ENCODE assay signal across 1 cellular context in the genomic region with DNA sequence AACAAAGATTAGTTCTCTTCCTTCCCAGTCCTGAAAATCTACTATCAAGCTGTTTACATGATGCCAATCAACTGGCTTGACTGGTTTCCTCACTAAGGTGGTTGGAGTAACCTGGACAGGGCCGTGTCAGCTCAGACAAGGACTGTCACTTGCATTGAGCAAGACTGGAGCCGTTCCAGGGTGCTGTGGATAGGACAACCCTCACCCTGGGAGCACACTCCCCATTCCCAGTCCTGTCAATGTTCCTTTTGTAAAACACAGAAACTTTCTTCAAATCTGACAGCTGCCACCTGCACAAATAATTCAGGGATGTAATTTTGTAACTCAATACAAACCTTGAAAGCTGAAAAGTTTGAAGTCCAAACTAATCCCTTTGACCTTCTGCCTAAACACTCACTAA.
TF ChIP-seq lines count a peak whose summit lies in the region.

No MANE protein-coding gene starts in this region.

TF ChIP-seq in WTC11, 78 proteins besides CTCF, POLR2A, EP300 and RAD21:
- TF ChIP-seq ZNF219 (CRISPR knock-in tag; IDR thresholded peaks at IDR 0.05; ENCODE audit: borderline replicate concordance) (no peak), RORB (CRISPR knock-in tag; IDR thresholded peaks at IDR 0.05) (no peak), FOXP1 (CRISPR knock-in tag; IDR thresholded peaks at IDR 0.05; ENCODE audit: borderline replicate concordance) (no peak), CREB1 (CRISPR knock-in tag; IDR thresholded peaks at IDR 0.05) (no peak), OVOL2 (CRISPR knock-in tag; IDR thresholded peaks at IDR 0.05; ENCODE audit: borderline replicate concordance) (no peak), NFATC4 (CRISPR knock-in tag; IDR thresholded peaks at IDR 0.05) (no peak), EMX1 (CRISPR knock-in tag; IDR thresholded peaks at IDR 0.05) (no peak), NR3C1 (CRISPR knock-in tag; conservative IDR thresholded peaks at IDR 0.05; ENCODE audit: low read depth) (no peak)
- TF ChIP-seq, protein P1, sequence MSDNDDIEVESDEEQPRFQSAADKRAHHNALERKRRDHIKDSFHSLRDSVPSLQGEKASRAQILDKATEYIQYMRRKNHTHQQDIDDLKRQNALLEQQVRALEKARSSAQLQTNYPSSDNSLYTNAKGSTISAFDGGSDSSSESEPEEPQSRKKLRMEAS (CRISPR knock-in tag; IDR thresholded peaks at IDR 0.05), result no peak
- TF ChIP-seq, protein P2, sequence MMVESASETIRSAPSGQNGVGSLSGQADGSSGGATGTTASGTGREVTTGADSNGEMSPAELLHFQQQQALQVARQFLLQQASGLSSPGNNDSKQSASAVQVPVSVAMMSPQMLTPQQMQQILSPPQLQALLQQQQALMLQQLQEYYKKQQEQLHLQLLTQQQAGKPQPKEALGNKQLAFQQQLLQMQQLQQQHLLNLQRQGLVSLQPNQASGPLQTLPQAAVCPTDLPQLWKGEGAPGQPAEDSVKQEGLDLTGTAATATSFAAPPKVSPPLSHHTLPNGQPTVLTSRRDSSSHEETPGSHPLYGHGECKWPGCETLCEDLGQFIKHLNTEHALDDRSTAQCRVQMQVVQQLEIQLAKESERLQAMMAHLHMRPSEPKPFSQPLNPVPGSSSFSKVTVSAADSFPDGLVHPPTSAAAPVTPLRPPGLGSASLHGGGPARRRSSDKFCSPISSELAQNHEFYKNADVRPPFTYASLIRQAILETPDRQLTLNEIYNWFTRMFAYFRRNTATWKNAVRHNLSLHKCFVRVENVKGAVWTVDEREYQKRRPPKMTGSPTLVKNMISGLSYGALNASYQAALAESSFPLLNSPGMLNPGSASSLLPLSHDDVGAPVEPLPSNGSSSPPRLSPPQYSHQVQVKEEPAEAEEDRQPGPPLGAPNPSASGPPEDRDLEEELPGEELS (CRISPR knock-in tag; IDR thresholded peaks at IDR 0.05), result no peak
- TF ChIP-seq, protein P3, sequence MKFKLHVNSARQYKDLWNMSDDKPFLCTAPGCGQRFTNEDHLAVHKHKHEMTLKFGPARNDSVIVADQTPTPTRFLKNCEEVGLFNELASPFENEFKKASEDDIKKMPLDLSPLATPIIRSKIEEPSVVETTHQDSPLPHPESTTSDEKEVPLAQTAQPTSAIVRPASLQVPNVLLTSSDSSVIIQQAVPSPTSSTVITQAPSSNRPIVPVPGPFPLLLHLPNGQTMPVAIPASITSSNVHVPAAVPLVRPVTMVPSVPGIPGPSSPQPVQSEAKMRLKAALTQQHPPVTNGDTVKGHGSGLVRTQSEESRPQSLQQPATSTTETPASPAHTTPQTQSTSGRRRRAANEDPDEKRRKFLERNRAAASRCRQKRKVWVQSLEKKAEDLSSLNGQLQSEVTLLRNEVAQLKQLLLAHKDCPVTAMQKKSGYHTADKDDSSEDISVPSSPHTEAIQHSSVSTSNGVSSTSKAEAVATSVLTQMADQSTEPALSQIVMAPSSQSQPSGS (CRISPR knock-in tag; IDR thresholded peaks at IDR 0.05; ENCODE audit: borderline replicate concordance, low read depth), result no peak
- TF ChIP-seq, protein P4, sequence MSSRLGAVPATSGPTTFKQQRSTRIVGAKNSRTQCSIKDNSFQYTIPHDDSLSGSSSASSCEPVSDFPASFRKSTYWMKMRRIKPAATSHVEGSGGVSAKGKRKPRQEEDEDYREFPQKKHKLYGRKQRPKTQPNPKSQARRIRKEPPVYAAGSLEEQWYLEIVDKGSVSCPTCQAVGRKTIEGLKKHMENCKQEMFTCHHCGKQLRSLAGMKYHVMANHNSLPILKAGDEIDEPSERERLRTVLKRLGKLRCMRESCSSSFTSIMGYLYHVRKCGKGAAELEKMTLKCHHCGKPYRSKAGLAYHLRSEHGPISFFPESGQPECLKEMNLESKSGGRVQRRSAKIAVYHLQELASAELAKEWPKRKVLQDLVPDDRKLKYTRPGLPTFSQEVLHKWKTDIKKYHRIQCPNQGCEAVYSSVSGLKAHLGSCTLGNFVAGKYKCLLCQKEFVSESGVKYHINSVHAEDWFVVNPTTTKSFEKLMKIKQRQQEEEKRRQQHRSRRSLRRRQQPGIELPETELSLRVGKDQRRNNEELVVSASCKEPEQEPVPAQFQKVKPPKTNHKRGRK (CRISPR knock-in tag; IDR thresholded peaks at IDR 0.05; ENCODE audit: borderline replicate concordance), result no peak
